ENCODE assay signal across 22 cellular contexts in genomic region chr1:101428562-101428961, GRCh38.
DNase-seq lines count a peak whose midpoint lies in the region; ATAC-seq, FAIRE-seq and TF ChIP-seq lines count a peak whose summit lies in the region.
"Had no signal": no experiment of that assay in that cellular context is flagged by ENCODE, and none has a peak within 500 bp of the region (broad histone marks: within the 10 kb centered on the region; RNA-seq: fewer than 3 reads in every experiment).

No MANE protein-coding gene starts in this region.

- DNase-seq in NCI-H748 (lab: John Stamatoyannopoulos, UW; ENCODE audit: unreplicated experiment) (peak; percentile 20), NCI-H748 treated with DMSO at 0.1 percent for 48 hours (lab: John Stamatoyannopoulos, UW) (no peak), GM19239 (ENCODE audit: insufficient read length, low spot score) (no peak), GM12878 (ENCODE audit: low read depth, low spot score) (no peak), immature natural killer cell (no peak), SW 1271 (lab: John Stamatoyannopoulos, UW) (no peak)
- DNase-seq in stimulated activated CD4-positive, alpha-beta T cell treated with anti-CD3 and anti-CD28 coated beads, Interleukin-4, amount 100 ng/mL, for 24 hours = no peak
- DNase-seq: AML-193; Caco-2; Calu3; CD4-positive, alpha-beta T cell; CD8-positive, alpha-beta T cell; DMS79 treated with DMSO at 0.1 percent for 48 hours; GF-D8 had no signal

- no peak for TF ChIP-seq RAD21 in GM12878 (IDR thresholded peaks at IDR 0.05; ENCODE audit: insufficient read depth, low read depth, low read length)

- H2AFZ ChIP-seq in GM12878 (ENCODE audit: control insufficient read depth, low read depth, low read length) = no peak overlapping the region

- H3K4me1 ChIP-seq in GM12878 (ENCODE audit: control insufficient read depth, insufficient read depth, low read length) = peaks cover 8% of the 10 kb centered on the region
- H3K4me1 ChIP-seq: A549, Caco-2 had no signal

- no peaks in the 10 kb centered on the region; a peak in 1 of 4 replicates for H3K36me3 ChIP-seq in GM12878 (ENCODE audit: control insufficient read depth in 2 of 2, insufficient read depth in 2 of 2, low read length in 1 of 2)

- no peak overlapping the region for H3K4me2 ChIP-seq in GM12878 (ENCODE audit: control insufficient read depth, insufficient read depth)
- H3K4me2 ChIP-seq: A549; BLaER1 treated with 17β-estradiol and CSF1 and Interleukin-3, amounts not matched to agents 10 nM and 100 nM had no signal

- no peaks in the 10 kb centered on the region for H3K79me2 ChIP-seq in GM12878 (ENCODE audit: control insufficient read depth, insufficient read depth, low read length)

- no peak for TF ChIP-seq EP300 in GM12878 (IDR thresholded peaks at IDR 0.05; ENCODE audit: borderline replicate concordance in 1 of 2, control insufficient read depth in 1 of 2, low read depth in 2 of 2, low read length in 2 of 2)

- no TSS peak for BruUV-seq in GM12878 (replicated peaks; lab: Mats Ljungman, UMichigan)

- POLR2A ChIA-PET in GM12878 (lab: Charles Lee) = interaction anchor here (0.8 to 0.9 kb wide), 2 partner anchors 9 to 21 kb away, joined by 3 to 4 read pairs; no protein-coding TSS in a partner anchor

- 100% methylated on average over 1 of the region's 1 CpG for WGBS in GM12878 (ENCODE audit: insufficient coverage, insufficient replicate concordance, low lambda C conversion rate, missing lambda C conversion rate)

- no peak overlapping the region for H3K4me3 ChIP-seq in GM12878
- H3K4me3 ChIP-seq: A549 had no signal

- RAD21 ChIA-PET in GM12878 (lab: Charles Lee; ENCODE audit: unreplicated experiment) = interaction anchor here (1.2 to 1.6 kb wide), 2 partner anchors 12 to 21 kb away, joined by 3 read pairs; no protein-coding TSS in a partner anchor

- no peak overlapping the region for H3K4me3 Mint-ChIP-seq in immature natural killer cell
- H3K4me3 Mint-ChIP-seq: B cell; CD4-positive, alpha-beta T cell; CD8-positive, alpha-beta T cell had no signal

- no peak overlapping the region for H3K27ac ChIP-seq in GM12878 (ENCODE audit: control insufficient read depth, insufficient read depth)
- H3K27ac ChIP-seq: 22Rv1; A549; BLaER1 treated with 17β-estradiol and CSF1 and Interleukin-3, amounts not matched to agents 10 nM and 100 nM; C4-2B had no signal

- no peak overlapping the region for H3K9ac ChIP-seq in GM12878 (ENCODE audit: control insufficient read depth, insufficient read depth, low read length)
- H3K9ac ChIP-seq: BLaER1 treated with 17β-estradiol and CSF1 and Interleukin-3, amounts not matched to agents 10 nM and 100 nM had no signal

- CTCF ChIA-PET in GM12878 (lab: Yijun Ruan, JAX) = interaction anchor here (0.7 to 1.4 kb wide), 3 partner anchors 14 to 135 kb away, joined by 3 to 4 read pairs (median 3); no protein-coding TSS in a partner anchor

- no peak for TF ChIP-seq POLR2A in GM12878 (IDR thresholded peaks at IDR 0.05; ENCODE audit: low read depth, low read length)

- intact Hi-C loops in GM12878 (cut with micrococcal nuclease; ENCODE audit: unreplicated experiment) = no loop called here

- H3K27ac Mint-ChIP-seq in immature natural killer cell = peak overlapping the region in 1 of 6 donors; percentile 19
- H3K27ac Mint-ChIP-seq: B cell; CD4-positive, alpha-beta T cell; CD8-positive, alpha-beta T cell had no signal

- H3K9me3 ChIP-seq in GM12878 (replicated peaks; ENCODE audit: control insufficient read depth, insufficient read depth, low read length) = peaks cover 15% of the 10 kb centered on the region
- H3K9me3 ChIP-seq: A549, Caco-2 had no signal

- no peak for TF ChIP-seq CTCF in GM12878 (IDR thresholded peaks at IDR 0.05 in 2 of 3, conservative IDR thresholded peaks at IDR 0.05 in 1 of 3; ENCODE audit: control insufficient read depth in 2 of 3, extremely low read depth in 1 of 3, insufficient read depth in 1 of 3, low read depth in 3 of 3, low read length in 3 of 3)

- peak; percentile 37 for FAIRE-seq in GM19239 (lab: Jason Lieb, UNC)
- FAIRE-seq in GM12878 (lab: Jason Lieb, UNC) = no peak
- FAIRE-seq: A549, D721Med, G401.6, GM18507 had no signal

- no peak for ATAC-seq in GM12878
- ATAC-seq: A549; CD8-positive, alpha-beta T cell had no signal

- H3K27me3 ChIP-seq in GM12878 (replicated peaks in 1 of 2; ENCODE audit: control insufficient read depth in 2 of 2, insufficient read depth in 2 of 2, low read length in 1 of 2) = no peaks in the 10 kb centered on the region
- H3K27me3 ChIP-seq: BLaER1 treated with 17β-estradiol and CSF1 and Interleukin-3, amounts not matched to agents 10 nM and 100 nM had no signal

- SMC1A ChIA-PET in GM12878 (lab: Charles Lee; ENCODE audit: uncharacterized antibody, unreplicated experiment) = interaction anchor here (0.7 to 6.9 kb wide), 5 partner anchors 8 to 71 kb away, joined by 3 to 81 read pairs (median 5); no protein-coding TSS in a partner anchor

- H4K20me1 ChIP-seq in GM12878 (ENCODE audit: control insufficient read depth, insufficient read depth) = no peaks in the 10 kb centered on the region
- H4K20me1 ChIP-seq: BLaER1 treated with 17β-estradiol and CSF1 and Interleukin-3, amounts not matched to agents 10 nM and 100 nM had no signal

- H3K36me3 Mint-ChIP-seq in immature natural killer cell = peaks cover 0 to 7% (median 6%) of the 10 kb centered on the region in 3 donors
- H3K36me3 Mint-ChIP-seq: CD8-positive, alpha-beta T cell had no signal

- H3K27me3 Mint-ChIP-seq in immature natural killer cell (ENCODE audit: low read depth in 3 of 3) = peaks cover 3 to 9% (median 3%) of the 10 kb centered on the region in 3 donors
- H3K27me3 Mint-ChIP-seq: B cell; CD4-positive, alpha-beta T cell had no signal

- H3K9me3 Mint-ChIP-seq in immature natural killer cell = peaks cover 0 to 6% (median 1%) of the 10 kb centered on the region in 6 donors

- no peaks in the 10 kb centered on the region for H3K4me1 Mint-ChIP-seq in immature natural killer cell

- in situ Hi-C loops in GM12878 (cut with MboI) = no loop called here

TF ChIP-seq in GM12878, 131 proteins besides CTCF, POLR2A, EP300 and RAD21:
- peak; percentile 60; the same call in 1 of the 2 replicates for TF ChIP-seq BMI1 (IDR thresholded peaks at IDR 0.05; ENCODE audit: borderline replicate concordance)
- no peak for TF ChIP-seq NKRF (conservative IDR thresholded peaks at IDR 0.05)
- TF ChIP-seq NBN (IDR thresholded peaks at IDR 0.05) = no peak
- TF ChIP-seq ZBED1 (IDR thresholded peaks at IDR 0.05; ENCODE audit: borderline replicate concordance) = no peak
